1 cellular context compared by ENCODE assay signal in the genomic region with DNA sequence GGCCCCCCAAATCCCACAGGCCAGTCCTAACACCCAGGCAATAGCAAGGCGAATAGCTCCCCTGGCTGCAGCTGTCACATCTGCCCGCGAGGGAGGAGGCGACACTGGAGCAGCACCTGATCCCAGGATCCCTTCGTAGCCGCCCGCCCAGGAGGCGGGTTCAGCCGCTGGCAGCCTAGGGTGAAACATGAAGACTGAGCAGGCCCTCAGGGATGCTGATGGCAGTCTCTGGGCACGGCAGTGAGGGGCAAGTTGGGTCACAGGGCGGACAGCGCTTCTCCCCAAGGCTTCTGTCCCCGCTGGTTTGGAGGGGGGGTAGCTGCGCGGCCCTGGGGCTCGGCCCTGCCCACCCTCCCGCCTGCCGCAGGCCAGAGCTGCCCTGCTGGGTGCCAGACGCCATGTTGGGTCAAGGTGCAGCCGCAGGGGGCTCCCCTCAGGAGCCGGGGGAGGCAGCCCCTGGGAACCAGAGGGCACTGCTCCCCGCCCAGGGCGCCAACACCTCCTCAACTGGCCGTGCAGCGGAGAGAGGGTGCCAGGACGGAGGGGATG.
TF ChIP-seq lines count a peak whose summit lies in the region.

No MANE protein-coding gene starts in this region.

TF ChIP-seq in HepG2, 621 proteins besides CTCF, POLR2A, EP300 and RAD21 (continued from another document and continues in another):
- TF ChIP-seq, protein P1, sequence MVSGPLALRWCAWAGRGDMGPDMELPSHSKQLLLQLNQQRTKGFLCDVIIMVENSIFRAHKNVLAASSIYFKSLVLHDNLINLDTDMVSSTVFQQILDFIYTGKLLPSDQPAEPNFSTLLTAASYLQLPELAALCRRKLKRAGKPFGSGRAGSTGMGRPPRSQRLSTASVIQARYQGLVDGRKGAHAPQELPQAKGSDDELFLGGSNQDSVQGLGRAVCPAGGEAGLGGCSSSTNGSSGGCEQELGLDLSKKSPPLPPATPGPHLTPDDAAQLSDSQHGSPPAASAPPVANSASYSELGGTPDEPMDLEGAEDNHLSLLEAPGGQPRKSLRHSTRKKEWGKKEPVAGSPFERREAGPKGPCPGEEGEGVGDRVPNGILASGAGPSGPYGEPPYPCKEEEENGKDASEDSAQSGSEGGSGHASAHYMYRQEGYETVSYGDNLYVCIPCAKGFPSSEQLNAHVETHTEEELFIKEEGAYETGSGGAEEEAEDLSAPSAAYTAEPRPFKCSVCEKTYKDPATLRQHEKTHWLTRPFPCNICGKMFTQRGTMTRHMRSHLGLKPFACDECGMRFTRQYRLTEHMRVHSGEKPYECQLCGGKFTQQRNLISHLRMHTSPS (CRISPR knock-in tag; IDR thresholded peaks at IDR 0.05; ENCODE audit: low read depth), result peak; percentile 39; the same call in 1 of the 2 replicates
- TF ChIP-seq TAF15 (IDR thresholded peaks at IDR 0.05; ENCODE audit: low read depth, low read length, poor library complexity, severe bottlenecking) (peak; percentile 74), POLR2G (IDR thresholded peaks at IDR 0.05; ENCODE audit: low read depth, low read length) (peak; percentile 52; the same call in 1 of the 2 replicates), MEIS1 (CRISPR knock-in tag; IDR thresholded peaks at IDR 0.05; ENCODE audit: borderline replicate concordance) (peak; percentile 34; the same call in 1 of the 2 replicates), BORCS8-MEF2B (CRISPR knock-in tag; IDR thresholded peaks at IDR 0.05) (0 out of 2 replicates have a peak, but pooled peaks have one; percentile 24), SRSF9 (IDR thresholded peaks at IDR 0.05; ENCODE audit: borderline replicate concordance, insufficient read depth, low read depth, low read length, poor library complexity, severe bottlenecking) (no peak), ZNF562 (CRISPR knock-in tag; IDR thresholded peaks at IDR 0.05; ENCODE audit: borderline replicate concordance) (no peak), YY1 (IDR thresholded peaks at IDR 0.05; ENCODE audit: insufficient read depth, insufficient replicate concordance, low read depth, low read length) (peak; percentile 85), HOXA3 (CRISPR knock-in tag; IDR thresholded peaks at IDR 0.05) (peak; percentile 56; the same call in 1 of the 2 replicates), ZNF788 (CRISPR knock-in tag; IDR thresholded peaks at IDR 0.05; ENCODE audit: borderline replicate concordance) (no peak), IRX3 (CRISPR knock-in tag; IDR thresholded peaks at IDR 0.05; ENCODE audit: borderline replicate concordance, low read depth) (0 out of 2 replicates have a peak, but pooled peaks have one; percentile 29), MTA1 (CRISPR knock-in tag; IDR thresholded peaks at IDR 0.05; ENCODE audit: borderline replicate concordance) (peak; percentile 64; the same call in 1 of the 2 replicates), YEATS4 (CRISPR knock-in tag; IDR thresholded peaks at IDR 0.05; ENCODE audit: borderline replicate concordance) (no peak), ZIK1 (CRISPR knock-in tag; IDR thresholded peaks at IDR 0.05; ENCODE audit: borderline replicate concordance, low read depth) (peak; percentile 45; the same call in 1 of the 2 replicates), HOXA9 (CRISPR knock-in tag; IDR thresholded peaks at IDR 0.05; ENCODE audit: borderline replicate concordance) (no peak), ZNF543 (CRISPR knock-in tag; IDR thresholded peaks at IDR 0.05) (peak; percentile 28; the same call in 1 of the 2 replicates), PHF21A (CRISPR knock-in tag; IDR thresholded peaks at IDR 0.05) (no peak), HNRNPL (IDR thresholded peaks at IDR 0.05; ENCODE audit: low read depth, low read length) (peak; percentile 74; the same call in 1 of the 2 replicates), EEA1 (CRISPR knock-in tag; IDR thresholded peaks at IDR 0.05; ENCODE audit: borderline replicate concordance) (no peak), TARDBP (CRISPR knock-in tag; IDR thresholded peaks at IDR 0.05) (peak; percentile 50; the same call in 1 of the 2 replicates), SAP130 (CRISPR knock-in tag; IDR thresholded peaks at IDR 0.05; ENCODE audit: low read depth) (peak; percentile 40), FOXC1 (CRISPR knock-in tag; IDR thresholded peaks at IDR 0.05; ENCODE audit: borderline replicate concordance) (no peak), ZMAT3 (CRISPR knock-in tag; conservative IDR thresholded peaks at IDR 0.05) (no peak), ZBTB38 (CRISPR knock-in tag; IDR thresholded peaks at IDR 0.05) (peak; percentile 90), ZNF274 (CRISPR knock-in tag; IDR thresholded peaks at IDR 0.05) (no peak), ZSCAN29 (CRISPR knock-in tag; conservative IDR thresholded peaks at IDR 0.05) (no peak), KDM2A (CRISPR knock-in tag; IDR thresholded peaks at IDR 0.05; ENCODE audit: borderline replicate concordance, low read depth) (peak; percentile 26), SRSF1 (optimal IDR thresholded peaks at IDR 0.05; ENCODE audit: low read depth, low read length) (peak; percentile 79), MATR3 (CRISPR knock-in tag; IDR thresholded peaks at IDR 0.05) (no peak)
- TF ChIP-seq, protein P2, sequence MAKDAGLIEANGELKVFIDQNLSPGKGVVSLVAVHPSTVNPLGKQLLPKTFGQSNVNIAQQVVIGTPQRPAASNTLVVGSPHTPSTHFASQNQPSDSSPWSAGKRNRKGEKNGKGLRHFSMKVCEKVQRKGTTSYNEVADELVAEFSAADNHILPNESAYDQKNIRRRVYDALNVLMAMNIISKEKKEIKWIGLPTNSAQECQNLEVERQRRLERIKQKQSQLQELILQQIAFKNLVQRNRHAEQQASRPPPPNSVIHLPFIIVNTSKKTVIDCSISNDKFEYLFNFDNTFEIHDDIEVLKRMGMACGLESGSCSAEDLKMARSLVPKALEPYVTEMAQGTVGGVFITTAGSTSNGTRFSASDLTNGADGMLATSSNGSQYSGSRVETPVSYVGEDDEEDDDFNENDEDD (CRISPR knock-in tag; IDR thresholded peaks at IDR 0.05; ENCODE audit: borderline replicate concordance), result no peak
- TF ChIP-seq, protein P3, sequence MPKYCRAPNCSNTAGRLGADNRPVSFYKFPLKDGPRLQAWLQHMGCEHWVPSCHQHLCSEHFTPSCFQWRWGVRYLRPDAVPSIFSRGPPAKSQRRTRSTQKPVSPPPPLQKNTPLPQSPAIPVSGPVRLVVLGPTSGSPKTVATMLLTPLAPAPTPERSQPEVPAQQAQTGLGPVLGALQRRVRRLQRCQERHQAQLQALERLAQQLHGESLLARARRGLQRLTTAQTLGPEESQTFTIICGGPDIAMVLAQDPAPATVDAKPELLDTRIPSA (CRISPR knock-in tag; IDR thresholded peaks at IDR 0.05; ENCODE audit: borderline replicate concordance), result no peak
- TF ChIP-seq, protein P4, sequence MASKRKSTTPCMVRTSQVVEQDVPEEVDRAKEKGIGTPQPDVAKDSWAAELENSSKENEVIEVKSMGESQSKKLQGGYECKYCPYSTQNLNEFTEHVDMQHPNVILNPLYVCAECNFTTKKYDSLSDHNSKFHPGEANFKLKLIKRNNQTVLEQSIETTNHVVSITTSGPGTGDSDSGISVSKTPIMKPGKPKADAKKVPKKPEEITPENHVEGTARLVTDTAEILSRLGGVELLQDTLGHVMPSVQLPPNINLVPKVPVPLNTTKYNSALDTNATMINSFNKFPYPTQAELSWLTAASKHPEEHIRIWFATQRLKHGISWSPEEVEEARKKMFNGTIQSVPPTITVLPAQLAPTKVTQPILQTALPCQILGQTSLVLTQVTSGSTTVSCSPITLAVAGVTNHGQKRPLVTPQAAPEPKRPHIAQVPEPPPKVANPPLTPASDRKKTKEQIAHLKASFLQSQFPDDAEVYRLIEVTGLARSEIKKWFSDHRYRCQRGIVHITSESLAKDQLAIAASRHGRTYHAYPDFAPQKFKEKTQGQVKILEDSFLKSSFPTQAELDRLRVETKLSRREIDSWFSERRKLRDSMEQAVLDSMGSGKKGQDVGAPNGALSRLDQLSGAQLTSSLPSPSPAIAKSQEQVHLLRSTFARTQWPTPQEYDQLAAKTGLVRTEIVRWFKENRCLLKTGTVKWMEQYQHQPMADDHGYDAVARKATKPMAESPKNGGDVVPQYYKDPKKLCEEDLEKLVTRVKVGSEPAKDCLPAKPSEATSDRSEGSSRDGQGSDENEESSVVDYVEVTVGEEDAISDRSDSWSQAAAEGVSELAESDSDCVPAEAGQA (IDR thresholded peaks at IDR 0.05; ENCODE audit: low read depth), result no peak; the same call in 1 of the 2 replicates
- TF ChIP-seq, protein P4 (CRISPR knock-in tag; IDR thresholded peaks at IDR 0.05; ENCODE audit: borderline replicate concordance), result no peak
- TF ChIP-seq, protein P5, sequence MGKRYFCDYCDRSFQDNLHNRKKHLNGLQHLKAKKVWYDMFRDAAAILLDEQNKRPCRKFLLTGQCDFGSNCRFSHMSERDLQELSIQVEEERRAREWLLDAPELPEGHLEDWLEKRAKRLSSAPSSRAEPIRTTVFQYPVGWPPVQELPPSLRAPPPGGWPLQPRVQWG (CRISPR knock-in tag; IDR thresholded peaks at IDR 0.05; ENCODE audit: borderline replicate concordance, low read depth), result no peak
- TF ChIP-seq, protein P6, sequence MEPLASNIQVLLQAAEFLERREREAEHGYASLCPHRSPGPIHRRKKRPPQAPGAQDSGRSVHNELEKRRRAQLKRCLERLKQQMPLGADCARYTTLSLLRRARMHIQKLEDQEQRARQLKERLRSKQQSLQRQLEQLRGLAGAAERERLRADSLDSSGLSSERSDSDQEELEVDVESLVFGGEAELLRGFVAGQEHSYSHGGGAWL (CRISPR knock-in tag; IDR thresholded peaks at IDR 0.05), result no peak
- TF ChIP-seq, protein P7, sequence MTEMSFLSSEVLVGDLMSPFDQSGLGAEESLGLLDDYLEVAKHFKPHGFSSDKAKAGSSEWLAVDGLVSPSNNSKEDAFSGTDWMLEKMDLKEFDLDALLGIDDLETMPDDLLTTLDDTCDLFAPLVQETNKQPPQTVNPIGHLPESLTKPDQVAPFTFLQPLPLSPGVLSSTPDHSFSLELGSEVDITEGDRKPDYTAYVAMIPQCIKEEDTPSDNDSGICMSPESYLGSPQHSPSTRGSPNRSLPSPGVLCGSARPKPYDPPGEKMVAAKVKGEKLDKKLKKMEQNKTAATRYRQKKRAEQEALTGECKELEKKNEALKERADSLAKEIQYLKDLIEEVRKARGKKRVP (CRISPR knock-in tag; IDR thresholded peaks at IDR 0.05), result 0 out of 4 replicates have a peak, but pooled peaks of 1 of the 2 experiments have one; percentile 31
- TF ChIP-seq, protein P8, sequence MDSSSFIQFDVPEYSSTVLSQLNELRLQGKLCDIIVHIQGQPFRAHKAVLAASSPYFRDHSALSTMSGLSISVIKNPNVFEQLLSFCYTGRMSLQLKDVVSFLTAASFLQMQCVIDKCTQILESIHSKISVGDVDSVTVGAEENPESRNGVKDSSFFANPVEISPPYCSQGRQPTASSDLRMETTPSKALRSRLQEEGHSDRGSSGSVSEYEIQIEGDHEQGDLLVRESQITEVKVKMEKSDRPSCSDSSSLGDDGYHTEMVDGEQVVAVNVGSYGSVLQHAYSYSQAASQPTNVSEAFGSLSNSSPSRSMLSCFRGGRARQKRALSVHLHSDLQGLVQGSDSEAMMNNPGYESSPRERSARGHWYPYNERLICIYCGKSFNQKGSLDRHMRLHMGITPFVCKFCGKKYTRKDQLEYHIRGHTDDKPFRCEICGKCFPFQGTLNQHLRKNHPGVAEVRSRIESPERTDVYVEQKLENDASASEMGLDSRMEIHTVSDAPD (CRISPR knock-in tag; IDR thresholded peaks at IDR 0.05), result 0 out of 2 replicates have a peak, but pooled peaks have one; percentile 20
- TF ChIP-seq, protein P9, sequence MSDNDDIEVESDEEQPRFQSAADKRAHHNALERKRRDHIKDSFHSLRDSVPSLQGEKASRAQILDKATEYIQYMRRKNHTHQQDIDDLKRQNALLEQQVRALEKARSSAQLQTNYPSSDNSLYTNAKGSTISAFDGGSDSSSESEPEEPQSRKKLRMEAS (IDR thresholded peaks at IDR 0.05), result 0 out of 2 replicates have a peak, but pooled peaks have one; percentile 14
- TF ChIP-seq, protein P10, sequence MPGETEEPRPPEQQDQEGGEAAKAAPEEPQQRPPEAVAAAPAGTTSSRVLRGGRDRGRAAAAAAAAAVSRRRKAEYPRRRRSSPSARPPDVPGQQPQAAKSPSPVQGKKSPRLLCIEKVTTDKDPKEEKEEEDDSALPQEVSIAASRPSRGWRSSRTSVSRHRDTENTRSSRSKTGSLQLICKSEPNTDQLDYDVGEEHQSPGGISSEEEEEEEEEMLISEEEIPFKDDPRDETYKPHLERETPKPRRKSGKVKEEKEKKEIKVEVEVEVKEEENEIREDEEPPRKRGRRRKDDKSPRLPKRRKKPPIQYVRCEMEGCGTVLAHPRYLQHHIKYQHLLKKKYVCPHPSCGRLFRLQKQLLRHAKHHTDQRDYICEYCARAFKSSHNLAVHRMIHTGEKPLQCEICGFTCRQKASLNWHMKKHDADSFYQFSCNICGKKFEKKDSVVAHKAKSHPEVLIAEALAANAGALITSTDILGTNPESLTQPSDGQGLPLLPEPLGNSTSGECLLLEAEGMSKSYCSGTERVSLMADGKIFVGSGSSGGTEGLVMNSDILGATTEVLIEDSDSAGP (CRISPR knock-in tag; IDR thresholded peaks at IDR 0.05; ENCODE audit: borderline replicate concordance), result peak; percentile 52; the same call in 1 of the 2 replicates
- TF ChIP-seq, protein P11, sequence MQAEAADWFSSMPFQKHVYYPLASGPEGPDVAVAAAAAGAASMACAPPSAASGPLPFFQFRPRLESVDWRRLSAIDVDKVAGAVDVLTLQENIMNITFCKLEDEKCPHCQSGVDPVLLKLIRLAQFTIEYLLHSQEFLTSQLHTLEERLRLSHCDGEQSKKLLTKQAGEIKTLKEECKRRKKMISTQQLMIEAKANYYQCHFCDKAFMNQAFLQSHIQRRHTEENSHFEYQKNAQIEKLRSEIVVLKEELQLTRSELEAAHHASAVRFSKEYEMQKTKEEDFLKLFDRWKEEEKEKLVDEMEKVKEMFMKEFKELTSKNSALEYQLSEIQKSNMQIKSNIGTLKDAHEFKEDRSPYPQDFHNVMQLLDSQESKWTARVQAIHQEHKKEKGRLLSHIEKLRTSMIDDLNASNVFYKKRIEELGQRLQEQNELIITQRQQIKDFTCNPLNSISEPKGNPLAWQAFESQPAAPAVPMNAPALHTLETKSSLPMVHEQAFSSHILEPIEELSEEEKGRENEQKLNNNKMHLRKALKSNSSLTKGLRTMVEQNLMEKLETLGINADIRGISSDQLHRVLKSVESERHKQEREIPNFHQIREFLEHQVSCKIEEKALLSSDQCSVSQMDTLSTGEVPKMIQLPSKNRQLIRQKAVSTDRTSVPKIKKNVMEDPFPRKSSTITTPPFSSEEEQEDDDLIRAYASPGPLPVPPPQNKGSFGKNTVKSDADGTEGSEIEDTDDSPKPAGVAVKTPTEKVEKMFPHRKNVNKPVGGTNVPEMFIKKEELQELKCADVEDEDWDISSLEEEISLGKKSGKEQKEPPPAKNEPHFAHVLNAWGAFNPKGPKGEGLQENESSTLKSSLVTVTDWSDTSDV (CRISPR knock-in tag; IDR thresholded peaks at IDR 0.05), result 0 out of 2 replicates have a peak, but pooled peaks have one; percentile 11
